Comparison of ENCODE assay signal across 9 cellular contexts in the genomic region with DNA sequence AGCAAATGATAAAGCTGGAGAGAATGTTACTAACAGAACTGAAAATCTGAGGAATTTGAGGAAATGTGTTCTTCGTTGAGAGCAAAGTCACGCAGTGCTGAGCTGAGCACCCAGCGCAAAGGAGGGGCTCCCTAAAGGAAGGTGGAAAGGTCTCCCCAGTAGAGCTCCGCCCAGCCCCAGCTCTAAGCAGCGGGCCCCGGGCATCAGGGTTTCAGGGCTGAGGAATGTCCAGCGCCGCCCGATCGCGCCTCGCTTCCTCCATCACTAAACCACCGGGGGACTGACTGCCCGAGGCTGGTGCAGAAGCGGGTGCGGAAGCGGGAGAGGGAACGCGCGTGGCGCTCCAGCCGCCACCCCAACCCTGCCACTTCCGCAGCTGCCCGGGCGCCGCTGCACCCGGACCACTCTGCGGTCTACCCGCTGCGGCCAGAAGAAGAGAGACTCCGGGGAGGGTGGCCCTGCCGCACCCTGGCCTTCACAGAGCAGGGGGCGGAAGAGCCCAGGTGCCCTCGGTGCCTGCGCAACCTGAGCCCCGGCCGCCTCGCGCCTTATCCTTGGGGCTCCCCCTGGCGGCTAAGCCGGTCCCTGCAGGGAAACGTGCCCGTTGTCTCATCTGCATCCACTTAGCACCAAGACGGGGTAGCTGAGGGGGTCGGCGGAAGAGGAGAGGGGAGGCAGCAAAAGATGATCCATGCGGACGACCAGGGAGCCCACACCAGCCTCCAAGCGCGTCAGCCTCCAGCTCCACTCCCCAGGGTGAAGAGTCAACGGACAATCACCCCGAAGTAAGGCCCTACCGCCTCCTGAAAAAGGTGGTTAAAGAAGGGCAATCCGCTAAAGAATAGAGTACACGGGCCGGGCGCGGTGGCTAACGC. TPM values are rescaled to one million over a fixed set of nuclear protein-coding genes. Genes with fewer than 3 reads are reported as not detected.
DNase-seq lines count a peak whose midpoint lies in the region; ATAC-seq and TF ChIP-seq lines count a peak whose summit lies in the region.
"Had no signal": no experiment of that assay in that cellular context is flagged by ENCODE, and none has a peak within 500 bp of the region (broad histone marks: within the 10 kb centered on the region; RNA-seq: fewer than 3 reads in every experiment).

No MANE protein-coding gene starts in this region.

- peaks cover 0 to 16% (median 0%) of the 10 kb centered on the region in 3 donors for H3K27me3 ChIP-seq in stomach

- TF ChIP-seq POLR2A in stomach (IDR thresholded peaks at IDR 0.05) = no peak

- H3K9me3 ChIP-seq in stomach = no peaks in the 10 kb centered on the region

- in situ Hi-C loops in KBM-7 (cut with MboI; ENCODE audit: low pct_unique_long_range_greater_than_20kb, low sequenced_read_pairs) = no loop called here

- intact Hi-C loops in stomach (cut with DNase I; ENCODE audit: low total_unique reads) = loop anchor here (10.0 kb wide), 1 partner anchor 95 kb away; no protein-coding TSS in a partner anchor

- peaks cover 19% of the 10 kb centered on the region for H3K4me1 Mint-ChIP-seq in neural crest cell

- H3K36me3 ChIP-seq in stomach = no peaks in the 10 kb centered on the region

- peak overlapping the region; percentile 27 for H3K27ac Mint-ChIP-seq in neural crest cell (ENCODE audit: unreplicated experiment)

- H3K36me3 Mint-ChIP-seq in neural crest cell (ENCODE audit: low read depth) = no peaks in the 10 kb centered on the region

- DNase-seq in COR-L47 (lab: John Stamatoyannopoulos, UW) = peak; percentile 52
- peak; percentile 96 for DNase-seq in KBM-7
- peak; percentile 84 for DNase-seq in RPMI8226
- peak; percentile 87 for DNase-seq in activated effector memory CD4-positive, alpha-beta T cell treated with Interleukin-2 at 50 U/mL for 16 hours
- peak; percentile 52 to 88 for DNase-seq in foreskin fibroblast
- peak; percentile 97 for DNase-seq in neural crest cell (ENCODE audit: low read depth, low spot score)
- peak; percentile 91 for DNase-seq in stomach

- H3K27me3 Mint-ChIP-seq in neural crest cell (ENCODE audit: low read depth) = peaks cover 14% of the 10 kb centered on the region

- peak overlapping the region; percentile 59 for H3K4me3 Mint-ChIP-seq in neural crest cell

- 2 to 5% (median 3%) methylated on average over 38 to 59 of the region's 59 CpGs for WGBS in stomach, 5 donors

- H3K4me1 ChIP-seq in stomach = peaks cover 0 to 16% (median 13%) of the 10 kb centered on the region in 4 donors

- peak; percentile 94 for TF ChIP-seq CTCF in foreskin fibroblast (IDR thresholded peaks at IDR 0.05; ENCODE audit: low read depth, low read length)
- TF ChIP-seq CTCF in neural crest cell (conservative IDR thresholded peaks at IDR 0.05) = peak; percentile 98
- peak in 6 of 7 experiments; percentile 86 to 97 (median 96) for TF ChIP-seq CTCF in stomach (IDR thresholded peaks at IDR 0.05)

- peak overlapping the region; percentile 58 to 80 (median 66) for H3K27ac ChIP-seq in stomach

- H3K9me3 Mint-ChIP-seq in neural crest cell = no peaks in the 10 kb centered on the region

- peak; percentile 55 for ATAC-seq in GM19467 (IDR thresholded peaks at IDR 0.05; ENCODE audit: unreplicated experiment)

- TF ChIP-seq EP300 in stomach (IDR thresholded peaks at IDR 0.05) = no peak

- H3K4me3 ChIP-seq in foreskin fibroblast (ENCODE audit: low read depth in 1 of 2, low read length in 2 of 2) (peak overlapping the region; percentile 65 to 68), stomach (peak overlapping the region; percentile 53 to 72 (median 60))

RNA-seq across cellular contexts. Expression of gene GUCY2D, which starts 12.4 kb away (rescaled TPM):
- not detected in 2 replicates for total RNA-seq in neural crest cell
- total RNA-seq in stomach = not detected
- under 1 TPM in 1 of 3 donors, not detected in 2; 0.25 TPM for polyA plus RNA-seq in stomach
- total RNA-seq: pulmonary artery endothelial cell had no signal

RNA-seq across cellular contexts. Expression of gene ALOX15B, which starts 48.8 kb away (rescaled TPM):
- total RNA-seq in neural crest cell = not detected in 2 replicates
- total RNA-seq in stomach = 1 to 10 TPM in 4 of 5 donors, not detected in 1; 1.5 to 7.0 (median 2.6) TPM
- polyA plus RNA-seq in stomach = 10 to 100 TPM in 1 of 3 donors, 1 to 10 TPM in 2; 2.4 to 10.5 (median 3.1) TPM
- total RNA-seq: pulmonary artery endothelial cell had no signal

RNA-seq across cellular contexts. Expression of gene CNTROB, which starts 58.0 kb away (rescaled TPM):
- total RNA-seq in neural crest cell (55.5 and 58.3 TPM in 2 replicates), stomach (100 to 1,000 TPM in 1 of 5 donors, 10 to 100 TPM in 4; 12.9 to 146 (median 29.5) TPM)
- 10 to 100 TPM; 15.3 to 24.2 (median 20.0) TPM for polyA plus RNA-seq in stomach

RNA-seq across cellular contexts. Expression of gene TRAPPC1, which starts 58.3 kb away (rescaled TPM):
- total RNA-seq in neural crest cell = 129 and 145 TPM in 2 replicates
- 10 to 100 TPM; 20.2 to 90.7 (median 43.2) TPM for total RNA-seq in stomach
- 100 to 1,000 TPM; 111 to 148 (median 116) TPM for polyA plus RNA-seq in stomach

Comparison
In these comparisons a context has a peak if more than half of its experiments do, and no peak if none do; other contexts are left out.
1. Peak in every context shown above with its lines: DNase-seq, ATAC-seq, H3K4me3 ChIP-seq and H3K27ac ChIP-seq.